Comparison of ENCODE assay signal across 1 cellular context in the genomic region with DNA sequence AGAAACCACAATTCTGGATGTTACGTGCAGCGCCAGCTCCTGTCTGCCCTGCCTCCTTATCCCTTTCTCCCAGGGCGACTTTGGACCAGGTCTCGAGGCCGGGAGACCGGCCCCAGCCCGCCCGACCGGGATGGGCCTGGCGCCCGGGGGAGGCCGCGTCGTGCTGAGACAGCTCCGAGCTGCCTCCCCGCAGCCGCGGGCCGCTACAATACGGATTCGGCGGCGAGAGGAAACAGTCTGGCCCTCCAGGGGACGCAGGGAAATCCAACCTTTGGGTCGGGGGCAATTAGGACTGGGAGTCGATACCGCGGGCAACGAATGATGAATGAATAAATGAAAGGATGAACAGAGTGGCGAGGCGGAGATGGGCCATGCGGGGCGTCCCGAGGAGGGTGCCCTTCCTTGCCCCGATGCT.
TF ChIP-seq lines count a peak whose summit lies in the region.

No MANE protein-coding gene starts in this region.

TF ChIP-seq in HepG2, 621 proteins besides CTCF, POLR2A, EP300 and RAD21:
- TF ChIP-seq THAP11 (CRISPR knock-in tag; IDR thresholded peaks at IDR 0.05) (no peak), ZNF382 (CRISPR knock-in tag; IDR thresholded peaks at IDR 0.05; ENCODE audit: borderline replicate concordance) (no peak), ZNF652 (CRISPR knock-in tag; IDR thresholded peaks at IDR 0.05; ENCODE audit: borderline replicate concordance, low read depth) (no peak), DNMT1 (CRISPR knock-in tag; IDR thresholded peaks at IDR 0.05) (no peak), ZNF570 (CRISPR knock-in tag; IDR thresholded peaks at IDR 0.05; ENCODE audit: borderline replicate concordance) (no peak), ZNF543 (CRISPR knock-in tag; IDR thresholded peaks at IDR 0.05) (no peak), ZNF20 (CRISPR knock-in tag; IDR thresholded peaks at IDR 0.05) (no peak), EZH2 (conservative IDR thresholded peaks at IDR 0.05; ENCODE audit: low read depth, low read length) (peak; percentile 58; the same call in 1 of the 2 replicates), ATF7-NPFF (CRISPR knock-in tag; IDR thresholded peaks at IDR 0.05; ENCODE audit: low read depth) (0 out of 2 replicates have a peak, but pooled peaks have one; percentile 30)
- TF ChIP-seq, protein P1, sequence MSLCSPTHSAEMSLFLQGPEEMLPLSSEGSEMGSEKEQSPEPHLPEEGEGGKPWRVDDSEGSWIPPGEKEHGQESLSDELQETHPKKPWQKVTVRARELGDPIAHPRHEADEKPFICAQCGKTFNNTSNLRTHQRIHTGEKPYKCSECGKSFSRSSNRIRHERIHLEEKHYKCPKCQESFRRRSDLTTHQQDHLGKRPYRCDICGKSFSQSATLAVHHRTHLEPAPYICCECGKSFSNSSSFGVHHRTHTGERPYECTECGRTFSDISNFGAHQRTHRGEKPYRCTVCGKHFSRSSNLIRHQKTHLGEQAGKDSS (CRISPR knock-in tag; IDR thresholded peaks at IDR 0.05; ENCODE audit: borderline replicate concordance, low read depth) = no peak
- TF ChIP-seq, protein P2, sequence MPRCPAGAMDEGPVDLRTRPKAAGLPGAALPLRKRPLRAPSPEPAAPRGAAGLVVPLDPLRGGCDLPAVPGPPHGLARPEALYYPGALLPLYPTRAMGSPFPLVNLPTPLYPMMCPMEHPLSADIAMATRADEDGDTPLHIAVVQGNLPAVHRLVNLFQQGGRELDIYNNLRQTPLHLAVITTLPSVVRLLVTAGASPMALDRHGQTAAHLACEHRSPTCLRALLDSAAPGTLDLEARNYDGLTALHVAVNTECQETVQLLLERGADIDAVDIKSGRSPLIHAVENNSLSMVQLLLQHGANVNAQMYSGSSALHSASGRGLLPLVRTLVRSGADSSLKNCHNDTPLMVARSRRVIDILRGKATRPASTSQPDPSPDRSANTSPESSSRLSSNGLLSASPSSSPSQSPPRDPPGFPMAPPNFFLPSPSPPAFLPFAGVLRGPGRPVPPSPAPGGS (CRISPR knock-in tag; IDR thresholded peaks at IDR 0.05) = 0 out of 2 replicates have a peak, but pooled peaks have one; percentile 26
- TF ChIP-seq, protein P3, sequence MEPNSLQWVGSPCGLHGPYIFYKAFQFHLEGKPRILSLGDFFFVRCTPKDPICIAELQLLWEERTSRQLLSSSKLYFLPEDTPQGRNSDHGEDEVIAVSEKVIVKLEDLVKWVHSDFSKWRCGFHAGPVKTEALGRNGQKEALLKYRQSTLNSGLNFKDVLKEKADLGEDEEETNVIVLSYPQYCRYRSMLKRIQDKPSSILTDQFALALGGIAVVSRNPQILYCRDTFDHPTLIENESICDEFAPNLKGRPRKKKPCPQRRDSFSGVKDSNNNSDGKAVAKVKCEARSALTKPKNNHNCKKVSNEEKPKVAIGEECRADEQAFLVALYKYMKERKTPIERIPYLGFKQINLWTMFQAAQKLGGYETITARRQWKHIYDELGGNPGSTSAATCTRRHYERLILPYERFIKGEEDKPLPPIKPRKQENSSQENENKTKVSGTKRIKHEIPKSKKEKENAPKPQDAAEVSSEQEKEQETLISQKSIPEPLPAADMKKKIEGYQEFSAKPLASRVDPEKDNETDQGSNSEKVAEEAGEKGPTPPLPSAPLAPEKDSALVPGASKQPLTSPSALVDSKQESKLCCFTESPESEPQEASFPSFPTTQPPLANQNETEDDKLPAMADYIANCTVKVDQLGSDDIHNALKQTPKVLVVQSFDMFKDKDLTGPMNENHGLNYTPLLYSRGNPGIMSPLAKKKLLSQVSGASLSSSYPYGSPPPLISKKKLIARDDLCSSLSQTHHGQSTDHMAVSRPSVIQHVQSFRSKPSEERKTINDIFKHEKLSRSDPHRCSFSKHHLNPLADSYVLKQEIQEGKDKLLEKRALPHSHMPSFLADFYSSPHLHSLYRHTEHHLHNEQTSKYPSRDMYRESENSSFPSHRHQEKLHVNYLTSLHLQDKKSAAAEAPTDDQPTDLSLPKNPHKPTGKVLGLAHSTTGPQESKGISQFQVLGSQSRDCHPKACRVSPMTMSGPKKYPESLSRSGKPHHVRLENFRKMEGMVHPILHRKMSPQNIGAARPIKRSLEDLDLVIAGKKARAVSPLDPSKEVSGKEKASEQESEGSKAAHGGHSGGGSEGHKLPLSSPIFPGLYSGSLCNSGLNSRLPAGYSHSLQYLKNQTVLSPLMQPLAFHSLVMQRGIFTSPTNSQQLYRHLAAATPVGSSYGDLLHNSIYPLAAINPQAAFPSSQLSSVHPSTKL (CRISPR knock-in tag; IDR thresholded peaks at IDR 0.05) = no peak
- TF ChIP-seq, protein P4, sequence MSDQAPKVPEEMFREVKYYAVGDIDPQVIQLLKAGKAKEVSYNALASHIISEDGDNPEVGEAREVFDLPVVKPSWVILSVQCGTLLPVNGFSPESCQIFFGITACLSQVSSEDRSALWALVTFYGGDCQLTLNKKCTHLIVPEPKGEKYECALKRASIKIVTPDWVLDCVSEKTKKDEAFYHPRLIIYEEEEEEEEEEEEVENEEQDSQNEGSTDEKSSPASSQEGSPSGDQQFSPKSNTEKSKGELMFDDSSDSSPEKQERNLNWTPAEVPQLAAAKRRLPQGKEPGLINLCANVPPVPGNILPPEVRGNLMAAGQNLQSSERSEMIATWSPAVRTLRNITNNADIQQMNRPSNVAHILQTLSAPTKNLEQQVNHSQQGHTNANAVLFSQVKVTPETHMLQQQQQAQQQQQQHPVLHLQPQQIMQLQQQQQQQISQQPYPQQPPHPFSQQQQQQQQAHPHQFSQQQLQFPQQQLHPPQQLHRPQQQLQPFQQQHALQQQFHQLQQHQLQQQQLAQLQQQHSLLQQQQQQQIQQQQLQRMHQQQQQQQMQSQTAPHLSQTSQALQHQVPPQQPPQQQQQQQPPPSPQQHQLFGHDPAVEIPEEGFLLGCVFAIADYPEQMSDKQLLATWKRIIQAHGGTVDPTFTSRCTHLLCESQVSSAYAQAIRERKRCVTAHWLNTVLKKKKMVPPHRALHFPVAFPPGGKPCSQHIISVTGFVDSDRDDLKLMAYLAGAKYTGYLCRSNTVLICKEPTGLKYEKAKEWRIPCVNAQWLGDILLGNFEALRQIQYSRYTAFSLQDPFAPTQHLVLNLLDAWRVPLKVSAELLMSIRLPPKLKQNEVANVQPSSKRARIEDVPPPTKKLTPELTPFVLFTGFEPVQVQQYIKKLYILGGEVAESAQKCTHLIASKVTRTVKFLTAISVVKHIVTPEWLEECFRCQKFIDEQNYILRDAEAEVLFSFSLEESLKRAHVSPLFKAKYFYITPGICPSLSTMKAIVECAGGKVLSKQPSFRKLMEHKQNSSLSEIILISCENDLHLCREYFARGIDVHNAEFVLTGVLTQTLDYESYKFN (CRISPR knock-in tag; conservative IDR thresholded peaks at IDR 0.05) = no peak
- TF ChIP-seq, protein P5, sequence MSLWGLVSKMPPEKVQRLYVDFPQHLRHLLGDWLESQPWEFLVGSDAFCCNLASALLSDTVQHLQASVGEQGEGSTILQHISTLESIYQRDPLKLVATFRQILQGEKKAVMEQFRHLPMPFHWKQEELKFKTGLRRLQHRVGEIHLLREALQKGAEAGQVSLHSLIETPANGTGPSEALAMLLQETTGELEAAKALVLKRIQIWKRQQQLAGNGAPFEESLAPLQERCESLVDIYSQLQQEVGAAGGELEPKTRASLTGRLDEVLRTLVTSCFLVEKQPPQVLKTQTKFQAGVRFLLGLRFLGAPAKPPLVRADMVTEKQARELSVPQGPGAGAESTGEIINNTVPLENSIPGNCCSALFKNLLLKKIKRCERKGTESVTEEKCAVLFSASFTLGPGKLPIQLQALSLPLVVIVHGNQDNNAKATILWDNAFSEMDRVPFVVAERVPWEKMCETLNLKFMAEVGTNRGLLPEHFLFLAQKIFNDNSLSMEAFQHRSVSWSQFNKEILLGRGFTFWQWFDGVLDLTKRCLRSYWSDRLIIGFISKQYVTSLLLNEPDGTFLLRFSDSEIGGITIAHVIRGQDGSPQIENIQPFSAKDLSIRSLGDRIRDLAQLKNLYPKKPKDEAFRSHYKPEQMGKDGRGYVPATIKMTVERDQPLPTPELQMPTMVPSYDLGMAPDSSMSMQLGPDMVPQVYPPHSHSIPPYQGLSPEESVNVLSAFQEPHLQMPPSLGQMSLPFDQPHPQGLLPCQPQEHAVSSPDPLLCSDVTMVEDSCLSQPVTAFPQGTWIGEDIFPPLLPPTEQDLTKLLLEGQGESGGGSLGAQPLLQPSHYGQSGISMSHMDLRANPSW (CRISPR knock-in tag; IDR thresholded peaks at IDR 0.05; ENCODE audit: borderline replicate concordance) = no peak
